ENCODE assay signal across 8 cellular contexts in the genomic region with DNA sequence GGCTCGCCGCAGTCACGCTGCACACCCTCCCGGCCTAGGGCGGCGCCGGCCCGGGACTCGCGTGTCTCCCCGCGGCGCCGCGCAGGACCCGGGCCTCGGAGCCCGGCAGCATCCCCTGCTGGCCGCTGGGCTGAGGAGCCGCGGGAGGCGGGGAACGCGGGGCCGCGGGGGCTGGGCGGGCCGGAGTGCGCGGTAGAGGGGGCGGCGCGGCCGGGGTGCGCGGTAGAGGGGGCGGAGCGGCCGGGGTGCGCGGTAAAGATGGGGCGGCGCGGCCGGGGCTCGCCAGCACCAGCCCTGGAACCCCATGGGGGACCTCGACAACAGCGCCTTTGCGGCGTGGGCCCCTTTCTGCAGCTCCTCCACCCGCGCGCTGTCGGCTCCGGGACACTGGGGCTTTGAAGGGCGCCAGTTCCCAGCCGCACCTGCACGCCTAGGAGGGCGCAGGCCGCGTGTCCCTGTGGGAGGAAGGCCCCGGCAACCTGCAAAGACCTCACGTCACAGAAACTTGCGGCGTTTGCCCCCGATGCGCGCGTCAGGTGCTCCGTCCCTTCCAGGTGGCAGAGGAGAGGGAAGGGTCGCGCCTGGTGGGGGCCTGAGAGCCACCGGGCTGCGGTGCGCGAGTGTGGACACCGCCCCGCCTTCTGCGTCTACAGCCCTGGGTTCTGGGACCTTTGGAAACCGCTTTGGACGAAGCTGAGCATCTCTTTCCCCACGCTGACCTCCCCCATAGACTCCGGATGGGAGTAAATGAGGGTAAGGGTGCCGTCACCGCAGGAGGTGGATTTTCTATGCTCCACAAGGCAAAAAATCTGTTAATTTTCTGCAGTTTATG.
DNase-seq lines count a peak whose midpoint lies in the region; ATAC-seq and TF ChIP-seq lines count a peak whose summit lies in the region.

No MANE protein-coding gene starts in this region.

- peak overlapping the region; percentile 62; the same call in 1 of the 2 replicates for H3K4me3 ChIP-seq in iPS-20b (ENCODE audit: low read length)

- H3K4me1 Mint-ChIP-seq in stimulated activated effector memory CD8-positive, alpha-beta T cell treated with anti-CD3 and anti-CD28 coated beads, Interleukin-12 subunit alpha, Interleukin-12 subunit beta, amount 100 ng/mL, for 72 hours: peaks cover 10% of the 10 kb centered on the region

- H3K9ac ChIP-seq in iPS-20b (ENCODE audit: low read depth, low read length): no peak overlapping the region

- DNase-seq in GM10248 (ENCODE audit: extremely low spot score) (peak; percentile 58), astrocyte of the hippocampus (ENCODE audit: low read depth, low spot score) (peak; percentile 72), NCI-H748 treated with DMSO at 0.1 percent for 48 hours (lab: John Stamatoyannopoulos, UW) (no peak)
- peak in 1 of 2 donors; percentile 48 for DNase-seq in stimulated activated effector memory CD8-positive, alpha-beta T cell treated with anti-CD3 and anti-CD28 coated beads, Interleukin-12 subunit alpha, Interleukin-12 subunit beta, amount 100 ng/mL, for 72 hours (ENCODE audit: low spot score in 2 of 2)
- no peak for DNase-seq in stimulated activated naive CD4-positive, alpha-beta T cell treated with Interleukin-2 at 50 U/mL for 16 hours (lab: John Stamatoyannopoulos, UW)

- H3K27me3 ChIP-seq in iPS-20b (ENCODE audit: insufficient read depth, low read length): peaks cover 62% of the 10 kb centered on the region

- no peaks in the 10 kb centered on the region for H3K9me3 ChIP-seq in iPS-20b (ENCODE audit: insufficient read depth, low read depth, low read length)

- peak; percentile 56 for ATAC-seq in HG03432 (IDR thresholded peaks at IDR 0.05; ENCODE audit: unreplicated experiment)
- ATAC-seq in stimulated activated effector memory CD8-positive, alpha-beta T cell treated with anti-CD3 and anti-CD28 coated beads, Interleukin-12 subunit alpha, Interleukin-12 subunit beta, amount 100 ng/mL, for 72 hours: peak; percentile 51
- no peak for ATAC-seq in HG03139 (IDR thresholded peaks at IDR 0.05; ENCODE audit: unreplicated experiment)

- peak; percentile 12 for TF ChIP-seq CTCF in GM10248 (IDR thresholded peaks at IDR 0.05; ENCODE audit: control extremely low read depth, extremely low read depth, low read depth, missing control alignments)

- H3K4me1 ChIP-seq in iPS-20b (ENCODE audit: insufficient read depth, low read length): no peaks in the 10 kb centered on the region

- CTCF ChIA-PET in GM10248 (lab: Yijun Ruan, JAX): no interaction called here

- H3K27ac Mint-ChIP-seq in stimulated activated effector memory CD8-positive, alpha-beta T cell treated with anti-CD3 and anti-CD28 coated beads, Interleukin-12 subunit alpha, Interleukin-12 subunit beta, amount 100 ng/mL, for 72 hours: no peak overlapping the region

- H3K36me3 Mint-ChIP-seq in stimulated activated effector memory CD8-positive, alpha-beta T cell treated with anti-CD3 and anti-CD28 coated beads, Interleukin-12 subunit alpha, Interleukin-12 subunit beta, amount 100 ng/mL, for 72 hours: no peaks in the 10 kb centered on the region

- H3K4me3 Mint-ChIP-seq in stimulated activated effector memory CD8-positive, alpha-beta T cell treated with anti-CD3 and anti-CD28 coated beads, Interleukin-12 subunit alpha, Interleukin-12 subunit beta, amount 100 ng/mL, for 72 hours: peak overlapping the region; percentile 0

- no peak overlapping the region for H3K27ac ChIP-seq in iPS-20b (ENCODE audit: low read length)

- no peaks in the 10 kb centered on the region for H3K36me3 ChIP-seq in iPS-20b (ENCODE audit: insufficient read depth, low read depth, low read length)

- H3K9me3 Mint-ChIP-seq in stimulated activated effector memory CD8-positive, alpha-beta T cell treated with anti-CD3 and anti-CD28 coated beads, Interleukin-12 subunit alpha, Interleukin-12 subunit beta, amount 100 ng/mL, for 72 hours: no peaks in the 10 kb centered on the region

- POLR2A ChIA-PET in GM10248 (lab: Yijun Ruan, JAX): no interaction called here

Comparison
In these comparisons a context has a peak if more than half of its experiments do, and no peak if none do; other contexts are left out.
1. DNase-seq: peak in GM10248 (single experiment) and astrocyte of the hippocampus (single experiment); none in NCI-H748 treated with DMSO at 0.1 percent for 48 hours (single experiment) and stimulated activated naive CD4-positive, alpha-beta T cell treated with Interleukin-2 at 50 U/mL for 16 hours (single experiment).